11 cellular contexts compared by ENCODE assay signal in the genomic region with DNA sequence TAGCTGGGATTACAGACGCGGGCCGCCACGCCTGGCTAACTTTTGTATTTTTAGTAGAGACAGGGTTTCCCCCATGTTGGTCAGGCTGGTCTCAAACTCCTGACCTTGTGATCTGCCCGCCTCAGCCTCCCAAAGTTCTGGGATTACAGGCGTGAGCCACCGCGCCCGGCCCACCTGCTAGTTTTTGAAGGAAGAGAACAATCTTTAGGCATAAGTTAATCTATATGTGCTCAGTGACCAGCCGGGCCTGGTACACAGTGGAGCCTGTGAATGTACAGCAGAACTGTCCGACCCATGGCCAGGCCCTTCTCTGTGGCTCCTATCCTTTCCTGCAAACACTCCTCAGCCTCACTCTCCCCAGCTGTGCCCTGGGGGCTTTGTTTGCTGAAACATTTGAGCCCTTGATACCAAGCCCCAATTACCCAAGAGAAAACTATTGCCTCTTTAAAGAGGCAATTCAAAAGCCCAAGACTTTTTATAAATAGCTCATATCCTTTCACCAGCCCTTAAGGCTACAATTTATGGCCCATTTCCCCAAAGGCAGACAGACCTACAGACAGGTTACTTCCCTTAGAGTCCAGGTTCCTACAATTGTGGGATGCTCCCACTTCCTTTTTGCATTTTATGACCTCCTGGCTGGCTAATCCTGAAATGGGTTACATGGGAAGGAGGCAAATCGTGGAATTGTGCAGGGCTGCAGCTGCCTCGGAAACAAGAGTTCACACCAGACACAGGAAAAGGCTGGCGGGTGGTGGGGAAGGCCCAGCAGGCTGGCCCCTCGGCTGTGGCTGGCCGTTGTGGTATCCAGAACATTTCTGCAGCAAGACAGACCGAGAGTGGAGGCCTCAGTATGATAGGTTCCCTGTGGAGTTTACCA. TPM values are rescaled to one million over a fixed set of nuclear protein-coding genes. Genes with fewer than 3 reads are reported as not detected.
A peak's percentile ranks its signal among the peaks of the same experiment; 100 is the strongest.
DNase-seq lines count a peak whose midpoint lies in the region; ATAC-seq and TF ChIP-seq lines count a peak whose summit lies in the region.
"Had no signal": no experiment of that assay in that cellular context is flagged by ENCODE, and none has a peak within 500 bp of the region (broad histone marks: within the 10 kb centered on the region; RNA-seq: fewer than 3 reads in every experiment).

No MANE protein-coding gene starts in this region.

- no peak for TF ChIP-seq CTCF in choroid plexus epithelial cell (conservative IDR thresholded peaks at IDR 0.05; ENCODE audit: low read depth, low read length)

- no peak overlapping the region for H2AK5ac ChIP-seq in trophoblast cell (ENCODE audit: low read length)

- H3K27me3 ChIP-seq in trophoblast cell (ENCODE audit: insufficient read depth, low read length) = no peaks in the 10 kb centered on the region

- ATAC-seq in GM19397 (IDR thresholded peaks at IDR 0.05; ENCODE audit: unreplicated experiment) = peak; percentile 79
- peak; percentile 59 for ATAC-seq in HG02943 (IDR thresholded peaks at IDR 0.05; ENCODE audit: low read depth, unreplicated experiment)
- ATAC-seq: left cardiac atrium had no signal

- H3K27ac ChIP-seq in trophoblast cell (ENCODE audit: low read depth, low read length) = no peak overlapping the region
- H3K27ac ChIP-seq: epithelial cell of prostate had no signal

- H3K18ac ChIP-seq in trophoblast cell (ENCODE audit: low read length) = peak overlapping the region; percentile 35

- no peak overlapping the region for H3K9ac ChIP-seq in trophoblast cell (ENCODE audit: low read length)

- H2BK5ac ChIP-seq in trophoblast cell (ENCODE audit: low read depth, low read length, poor library complexity) = no peak overlapping the region

- H2BK120ac ChIP-seq in trophoblast cell (ENCODE audit: insufficient read depth, low read length, poor library complexity) = no peak overlapping the region

- H3K4me3 ChIP-seq in choroid plexus epithelial cell (ENCODE audit: low read depth, low read length) (no peak overlapping the region), trophoblast cell (ENCODE audit: low read depth, low read length) (no peak overlapping the region)

- H4K91ac ChIP-seq in trophoblast cell (ENCODE audit: low read depth, low read length) = peak overlapping the region; percentile 49

- WGBS in trophoblast cell (ENCODE audit: extremely low coverage, insufficient coverage, insufficient read length) = no CpG with 5 or more reads among the region's 17 CpGs

- no peaks in the 10 kb centered on the region for H3K79me2 ChIP-seq in trophoblast cell (ENCODE audit: control insufficient read depth, insufficient read depth, low read length, poor library complexity)

- no peak overlapping the region for H4K12ac ChIP-seq in trophoblast cell (ENCODE audit: low read depth, low read length)

- H3K4me2 ChIP-seq in trophoblast cell (ENCODE audit: low read length) = no peak overlapping the region

- H3K79me1 ChIP-seq in trophoblast cell (ENCODE audit: low read length) = peaks cover 4% of the 10 kb centered on the region

- H3K36me3 ChIP-seq in trophoblast cell (ENCODE audit: control insufficient read depth in 1 of 2, insufficient read depth in 2 of 2, low read length in 2 of 2) = no peaks in the 10 kb centered on the region

- H3K23ac ChIP-seq in trophoblast cell (ENCODE audit: low read length) = no peak overlapping the region

- H2AFZ ChIP-seq in trophoblast cell (ENCODE audit: insufficient read depth, low read length, poor library complexity) = no peak overlapping the region

- H3K9me3 ChIP-seq in trophoblast cell (ENCODE audit: insufficient read depth, low read depth, low read length) = peaks cover 2% of the 10 kb centered on the region

- peak overlapping the region; percentile 48 for H3K14ac ChIP-seq in trophoblast cell (ENCODE audit: low read length)

- H4K8ac ChIP-seq in trophoblast cell (ENCODE audit: low read depth, low read length) = no peak overlapping the region

- H3K4ac ChIP-seq in trophoblast cell (ENCODE audit: low read depth, low read length) = no peak overlapping the region

- H3K4me1 ChIP-seq in trophoblast cell (ENCODE audit: control insufficient read depth in 1 of 2, insufficient read depth in 2 of 2, low read length in 2 of 2) = peaks cover 15 to 16% of the 10 kb centered on the region in 2 experiments

- DNase-seq in choroid plexus epithelial cell (ENCODE audit: low read depth) = peak; percentile 60
- DNase-seq in trophoblast cell = no peak
- DNase-seq in NCI-H2081 (lab: John Stamatoyannopoulos, UW) = no peak
- no peak for DNase-seq in activated CD4-positive, alpha-beta T cell treated with anti-CD3 and anti-CD28 coated beads, Interleukin-2, amount 50 U/mL, for 1 hour
- no peak for DNase-seq in activated CD4-positive, alpha-beta T cell treated with anti-CD3 and anti-CD28 coated beads, Interleukin-2, amount 50 U/mL, for 48 hours
- DNase-seq: activated effector memory CD4-positive, alpha-beta T cell treated with anti-CD3 and anti-CD28 coated beads, Interleukin-2, amount 50 U/mL, for 16 hours; left cardiac atrium; substantia nigra had no signal

- peak overlapping the region; percentile 38 for H2BK12ac ChIP-seq in trophoblast cell (ENCODE audit: low read length)

RNA-seq across cellular contexts. Expression of a gene that starts 37.5 kb away (rescaled TPM):
- 39.3 and 41.0 TPM in 2 replicates for polyA plus RNA-seq in trophoblast cell (2013)
